ENCODE assay signal across 34 cellular contexts in genomic region chr1:210053126-210053525, GRCh38.
"Had no signal": no experiment of that assay in that cellular context is flagged by ENCODE, and none has a peak within 500 bp of the region (broad histone marks: within the 10 kb centered on the region; RNA-seq: fewer than 3 reads in every experiment).

No MANE protein-coding gene starts in this region.

- H3K9me3 Mint-ChIP-seq: activated CD4-positive, alpha-beta T cell treated with anti-CD3 and anti-CD28 coated beads, Interleukin-2, amount 10 ng/mL, durations not matched to agents 24 days and 14 days; activated CD8-positive, alpha-beta T cell treated with anti-CD3 and anti-CD28 coated beads for 36 hours; activated naive CD4-positive, alpha-beta T cell treated with anti-CD3 and anti-CD28 coated beads for 36 hours; activated naive CD4-positive, alpha-beta T cell treated with anti-CD3 and anti-CD28 coated beads, Interleukin-2, amount 50 U/mL, for 72 hours; activated T-cell treated with anti-CD3 and anti-CD28 coated beads, Interleukin-2, amount 50 U/mL, for 4 hours; activated T-cell treated with anti-CD3 and anti-CD28 coated beads, Interleukin-2, amount 50 U/mL, for 72 hours; activated T-helper 17 cell treated with anti-CD3 and anti-CD28 coated beads, Interleukin-2, amount 50 U/mL, for 72 hours; T-helper 2 cell treated with Interferon-gamma antibody and Interleukin-4, amounts not matched to agents 5 μg/mL and 100 μg/mL, for 36 hours had no signal

- H3K9me3 ChIP-seq: adrenal gland, body of pancreas, breast epithelium had no signal

- H3K27me3 ChIP-seq: adrenal gland, body of pancreas, brain microvascular endothelial cell, breast epithelium had no signal

- H3K27ac ChIP-seq: adrenal gland, body of pancreas, brain microvascular endothelial cell, breast epithelium, VCaP had no signal

- H3K4me3 Mint-ChIP-seq: activated B cell treated with CpG ODN at 0.5 μM for 24 hours; activated CD4-positive, alpha-beta memory T cell treated with anti-CD3 and anti-CD28 coated beads for 36 hours; activated CD4-positive, alpha-beta T cell treated with anti-CD3 and anti-CD28 coated beads, Interleukin-2, amount 10 ng/mL, durations not matched to agents 24 days and 14 days; activated CD8-positive, alpha-beta T cell treated with anti-CD3 and anti-CD28 coated beads for 36 hours; activated naive CD4-positive, alpha-beta T cell treated with anti-CD3 and anti-CD28 coated beads for 36 hours; activated naive CD8-positive, alpha-beta T cell treated with anti-CD3 and anti-CD28 coated beads for 36 hours; activated T-cell treated with anti-CD3 and anti-CD28 coated beads, Interleukin-2, amount 50 U/mL, for 4 hours; activated T-cell treated with anti-CD3 and anti-CD28 coated beads, Interleukin-2, amount 50 U/mL, for 72 hours; activated T-helper 1 cell treated with anti-CD3 and anti-CD28 coated beads, Interleukin-12 subunit alpha, Interleukin-12 subunit beta, Interleukin-2, Interleukin-4 antibody, amounts not matched to agents 30 ng/mL and 10 ng/mL and 1 ng/mL, durations not matched to agents 14 hours and 24 hours and 36 hours; activated T-helper 17 cell treated with anti-CD3 and anti-CD28 coated beads, Interleukin-2, amount 50 U/mL, for 72 hours; T-helper 2 cell treated with Interferon-gamma antibody and Interleukin-4, amounts not matched to agents 5 μg/mL and 100 μg/mL, for 36 hours had no signal

- H3K27ac Mint-ChIP-seq: activated B cell treated with CpG ODN at 0.5 μM for 24 hours; activated CD4-positive, alpha-beta memory T cell treated with anti-CD3 and anti-CD28 coated beads for 36 hours; activated CD4-positive, alpha-beta T cell treated with anti-CD3 and anti-CD28 coated beads, Interleukin-2, amount 10 ng/mL, durations not matched to agents 24 days and 14 days; activated CD8-positive, alpha-beta T cell treated with anti-CD3 and anti-CD28 coated beads for 36 hours; activated naive CD4-positive, alpha-beta T cell treated with anti-CD3 and anti-CD28 coated beads for 36 hours; activated naive CD4-positive, alpha-beta T cell treated with anti-CD3 and anti-CD28 coated beads, Interleukin-2, amount 50 U/mL, for 72 hours; activated naive CD8-positive, alpha-beta T cell treated with anti-CD3 and anti-CD28 coated beads for 36 hours; activated T-cell treated with anti-CD3 and anti-CD28 coated beads, Interleukin-2, amount 50 U/mL, for 72 hours; activated T-helper 1 cell treated with anti-CD3 and anti-CD28 coated beads, Interleukin-12 subunit alpha, Interleukin-12 subunit beta, Interleukin-2, Interleukin-4 antibody, amounts not matched to agents 30 ng/mL and 10 ng/mL and 1 ng/mL, durations not matched to agents 14 hours and 24 hours and 36 hours; activated T-helper 17 cell treated with anti-CD3 and anti-CD28 coated beads, Interleukin-2, amount 50 U/mL, for 72 hours; T-helper 2 cell treated with Interferon-gamma antibody and Interleukin-4, amounts not matched to agents 5 μg/mL and 100 μg/mL, for 36 hours had no signal

- DNase-seq: activated B cell treated with CpG ODN at 0.5 μM for 24 hours; activated CD4-positive, alpha-beta memory T cell treated with anti-CD3 and anti-CD28 coated beads for 36 hours; activated CD4-positive, alpha-beta T cell treated with anti-CD3 and anti-CD28 coated beads for 4 hours; activated CD4-positive, alpha-beta T cell treated with anti-CD3 and anti-CD28 coated beads, Interleukin-2, amount 10 ng/mL, durations not matched to agents 24 days and 14 days; activated CD4-positive, alpha-beta T cell treated with anti-CD3 and anti-CD28 coated beads, Interleukin-2, amount 50 U/mL, for 1 hour; activated CD4-positive, alpha-beta T cell treated with anti-CD3 and anti-CD28 coated beads, Interleukin-2, amount 50 U/mL, for 4 hours; activated CD4-positive, CD25-positive, alpha-beta regulatory T cell treated with anti-CD3 and anti-CD28 coated beads, Interleukin-2, amount 50 U/mL, for 72 hours; activated CD8-positive, alpha-beta memory T cell treated with anti-CD3 and anti-CD28 coated beads, Interleukin-2, amount 50 U/mL, for 4 hours; activated CD8-positive, alpha-beta T cell treated with anti-CD3 and anti-CD28 coated beads for 36 hours; activated effector memory CD4-positive, alpha-beta T cell treated with anti-CD3 and anti-CD28 coated beads, Interleukin-2, amount 50 U/mL, for 16 hours; activated gamma-delta T cell treated with Interleukin-2 at 50 U/mL for 16 hours; activated naive CD4-positive, alpha-beta T cell; activated naive CD4-positive, alpha-beta T cell treated with anti-CD3 and anti-CD28 coated beads for 36 hours; activated naive CD4-positive, alpha-beta T cell treated with anti-CD3 and anti-CD28 coated beads, Interleukin-2, amount 50 U/mL, for 16 hours; activated naive CD8-positive, alpha-beta T cell treated with anti-CD3 and anti-CD28 coated beads for 36 hours; activated T-cell treated with anti-CD3 and anti-CD28 coated beads for 4 hours; activated T-cell treated with anti-CD3 and anti-CD28 coated beads, Interleukin-2, amount 50 U/mL, for 1 hour; activated T-cell treated with anti-CD3 and anti-CD28 coated beads, Interleukin-2, amount 50 U/mL, for 4 hours; activated T-cell treated with anti-CD3 and anti-CD28 coated beads, Interleukin-2, amount 50 U/mL, for 72 hours; adrenal gland; amniotic stem cell; aorta; body of pancreas; brain microvascular endothelial cell; central memory CD4-positive, alpha-beta T cell; T-helper 2 cell; T-helper 9 cell had no signal

- H3K4me1 ChIP-seq: adrenal gland, body of pancreas, breast epithelium had no signal

- H3K36me3 ChIP-seq: adrenal gland, brain microvascular endothelial cell, breast epithelium had no signal

- ATAC-seq: activated CD8-positive, alpha-beta T cell treated with anti-CD3 and anti-CD28 coated beads for 36 hours; activated naive CD4-positive, alpha-beta T cell treated with anti-CD3 and anti-CD28 coated beads, Interleukin-2, amount 50 U/mL, for 72 hours; activated T-cell treated with anti-CD3 and anti-CD28 coated beads, Interleukin-2, amount 50 U/mL, for 4 hours; activated T-cell treated with anti-CD3 and anti-CD28 coated beads, Interleukin-2, amount 50 U/mL, for 72 hours; activated T-helper 17 cell treated with anti-CD3 and anti-CD28 coated beads, Interleukin-2, amount 50 U/mL, for 72 hours; body of pancreas had no signal

- FAIRE-seq: astrocyte had no signal

- H3K4me1 Mint-ChIP-seq: activated B cell treated with CpG ODN at 0.5 μM for 24 hours; activated CD4-positive, alpha-beta T cell treated with anti-CD3 and anti-CD28 coated beads, Interleukin-2, amount 10 ng/mL, durations not matched to agents 24 days and 14 days; activated naive CD8-positive, alpha-beta T cell treated with anti-CD3 and anti-CD28 coated beads for 36 hours; activated T-helper 17 cell treated with anti-CD3 and anti-CD28 coated beads, Interleukin-2, amount 50 U/mL, for 72 hours had no signal

- H3K4me3 ChIP-seq: adrenal gland, body of pancreas, breast epithelium had no signal

- H3K36me3 Mint-ChIP-seq: activated CD4-positive, alpha-beta memory T cell treated with anti-CD3 and anti-CD28 coated beads for 36 hours; activated naive CD4-positive, alpha-beta T cell treated with anti-CD3 and anti-CD28 coated beads, Interleukin-2, amount 50 U/mL, for 72 hours; activated naive CD8-positive, alpha-beta T cell treated with anti-CD3 and anti-CD28 coated beads for 36 hours had no signal
